ENCODE assay signal across 8 cellular contexts in the genomic region with DNA sequence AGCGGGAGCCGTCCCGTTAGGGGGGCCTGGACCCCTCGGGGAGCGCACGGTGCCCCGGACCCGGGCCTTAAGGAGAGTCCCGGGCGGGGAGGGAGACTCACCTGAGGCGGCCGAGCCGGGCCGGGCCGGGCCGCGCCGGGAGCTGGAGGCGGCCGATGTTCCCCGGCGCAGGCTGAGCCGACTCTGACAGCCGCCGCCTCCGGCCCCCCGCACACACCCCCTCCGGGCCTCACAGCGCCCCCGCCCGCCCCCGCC. TPM values are rescaled to one million over a fixed set of nuclear protein-coding genes. Genes with fewer than 3 reads are reported as not detected.
DNase-seq lines count a peak whose midpoint lies in the region; ATAC-seq and TF ChIP-seq lines count a peak whose summit lies in the region.

A gene (minus strand): TSS at position 188 of the 255 bp plus-strand sequence. CDS start 1,656 bp downstream, outside the sequence.

- ATAC-seq in HG03571 (IDR thresholded peaks at IDR 0.05; ENCODE audit: unreplicated experiment): no peak
- ATAC-seq in GM19455 (IDR thresholded peaks at IDR 0.05; ENCODE audit: unreplicated experiment): no peak

- no peak within 1 kb of the TSS for H3K9ac ChIP-seq in SU-DHL-6 (ENCODE audit: low read length)

- no peak within 1 kb of the TSS for H3K27ac ChIP-seq in CD4-positive, alpha-beta memory T cell (ENCODE audit: low read depth, low read length)
- no peak within 1 kb of the TSS for H3K27ac ChIP-seq in SU-DHL-6 (ENCODE audit: low read depth, low read length)

- intact Hi-C loops in CD4-positive, alpha-beta memory T cell (cut with micrococcal nuclease): loop anchor here (10.0 kb wide), 1 partner anchor 389 kb away; no protein-coding TSS in a partner anchor

- H3F3A ChIP-seq in SU-DHL-6 (ENCODE audit: insufficient read depth): peaks cover 4% of the 10 kb centered on the region; the same call in 1 of the 2 replicates

- H3K9me2 ChIP-seq in SU-DHL-6 (replicated peaks; ENCODE audit: insufficient read depth, low read length): no peaks in the 10 kb centered on the region

- peaks cover 11 to 33% (median 15%) of the 10 kb centered on the region in 4 donors for H3K4me1 Mint-ChIP-seq in CD4-positive, alpha-beta memory T cell
- H3K4me1 Mint-ChIP-seq in osteocyte (ENCODE audit: unreplicated experiment): peaks cover 19% of the 10 kb centered on the region

- peaks cover 29% of the 10 kb centered on the region for H3K4me1 ChIP-seq in CD4-positive, alpha-beta memory T cell (ENCODE audit: insufficient read depth, low read length)

- H2AFZ ChIP-seq in SU-DHL-6 (ENCODE audit: low read depth, low read length, severe bottlenecking): no peak within 1 kb of the TSS

- peak within 1 kb of the TSS; percentile 36 for H3K4me2 ChIP-seq in SU-DHL-6 (ENCODE audit: low read depth, low read length, poor library complexity, severe bottlenecking)

- H3K27ac Mint-ChIP-seq in CD4-positive, alpha-beta memory T cell: peak within 1 kb of the TSS in 4 of 7 donors; percentile 5 to 85 (median 74)
- no peak within 1 kb of the TSS for H3K27ac Mint-ChIP-seq in osteocyte (ENCODE audit: unreplicated experiment)

- POLR2A ChIA-PET in CD4-positive, alpha-beta memory T cell (lab: Charles Lee; ENCODE audit: partially characterized antibody): interaction anchor here (2.3 kb wide), 1 partner anchor 20 kb away, joined by 11 read pairs; a partner anchor contains a TSS

- H3K27me3 ChIP-seq in CD4-positive, alpha-beta memory T cell (ENCODE audit: insufficient read depth, low read length): peaks cover 15% of the 10 kb centered on the region
- H3K27me3 ChIP-seq in SU-DHL-6 (ENCODE audit: low read length): no peaks in the 10 kb centered on the region

- no peaks in the 10 kb centered on the region for H3K36me3 ChIP-seq in CD4-positive, alpha-beta memory T cell (ENCODE audit: insufficient read depth, low read length)
- no peaks in the 10 kb centered on the region for H3K36me3 ChIP-seq in SU-DHL-6 (ENCODE audit: low read length)

- DNase-seq in CD4-positive, alpha-beta memory T cell: peak in 1 of 5 donors; percentile 29
- DNase-seq in fibroblast of pulmonary artery (ENCODE audit: low read depth): no peak
- DNase-seq in osteocyte (ENCODE audit: extremely low spot score, unreplicated experiment): no peak
- no peak for DNase-seq in NCI-H2196 treated with DMSO at 0.1 percent for 48 hours (lab: John Stamatoyannopoulos, UW; ENCODE audit: unreplicated experiment)
- no peak for DNase-seq in DMS153 (lab: John Stamatoyannopoulos, UW)

- peaks cover 32 to 34% of the 10 kb centered on the region in 2 donors for H3K27me3 Mint-ChIP-seq in CD4-positive, alpha-beta memory T cell
- peaks cover 23% of the 10 kb centered on the region for H3K27me3 Mint-ChIP-seq in osteocyte (ENCODE audit: unreplicated experiment)

- H3K4me3 ChIP-seq in CD4-positive, alpha-beta memory T cell (ENCODE audit: low read length in 2 of 2): peak within 1 kb of the TSS in 1 of 2 donors; percentile 38
- H3K4me3 ChIP-seq in SU-DHL-6 (ENCODE audit: insufficient read depth, low read length, poor library complexity, severe bottlenecking) (no peak within 1 kb of the TSS), fibroblast of pulmonary artery (replicated peaks; ENCODE audit: low read depth, low read length) (peak within 1 kb of the TSS; percentile 51)

- H3K4me3 Mint-ChIP-seq in CD4-positive, alpha-beta memory T cell: peak within 1 kb of the TSS; percentile 71 to 94 (median 82)
- peak within 1 kb of the TSS; percentile 74 for H3K4me3 Mint-ChIP-seq in osteocyte (ENCODE audit: unreplicated experiment)

- H4K20me1 ChIP-seq in SU-DHL-6 (ENCODE audit: low read depth, low read length): no peaks in the 10 kb centered on the region

- CTCF ChIA-PET in CD4-positive, alpha-beta memory T cell (lab: Charles Lee; ENCODE audit: partially characterized antibody): interaction anchor here (0.6 to 3.0 kb wide), 3 partner anchors 163 to 1380 kb away, joined by 3 to 19 read pairs (median 11); no protein-coding TSS in a partner anchor

- H3K36me3 Mint-ChIP-seq in CD4-positive, alpha-beta memory T cell: no peaks in the 10 kb centered on the region
- H3K36me3 Mint-ChIP-seq in osteocyte (ENCODE audit: unreplicated experiment): no peaks in the 10 kb centered on the region

- H3K9me3 Mint-ChIP-seq in CD4-positive, alpha-beta memory T cell: peaks cover 0 to 2% (median 0%) of the 10 kb centered on the region in 8 donors
- H3K9me3 Mint-ChIP-seq in osteocyte (ENCODE audit: unreplicated experiment): no peaks in the 10 kb centered on the region

- TF ChIP-seq CTCF in SU-DHL-6 (IDR thresholded peaks at IDR 0.05; ENCODE audit: insufficient read depth, low read length, poor library complexity, severe bottlenecking) (no peak), fibroblast of pulmonary artery (IDR thresholded peaks at IDR 0.05; ENCODE audit: low read length, missing control alignments) (no peak), osteocyte (IDR thresholded peaks at IDR 0.05) (no peak)

- H3K79me2 ChIP-seq in SU-DHL-6 (ENCODE audit: insufficient read depth, low read length): no peaks in the 10 kb centered on the region

- no peaks in the 10 kb centered on the region for H3K9me3 ChIP-seq in CD4-positive, alpha-beta memory T cell (ENCODE audit: control insufficient read depth in 1 of 2, low read length in 2 of 2)
- no peaks in the 10 kb centered on the region for H3K9me3 ChIP-seq in SU-DHL-6 (ENCODE audit: insufficient read depth, low read length)

RNA-seq across cellular contexts. Expression of the gene that starts here (rescaled TPM):
- not detected for total RNA-seq in CD4-positive, alpha-beta memory T cell
- polyA plus RNA-seq in CD4-positive, alpha-beta memory T cell: not detected
- 1.5 and 2.2 TPM in 2 replicates for total RNA-seq in osteocyte
